ENCODE assay signal across 16 cellular contexts in genomic region chr19:3732108-3732507, GRCh38. TPM values are rescaled to one million over a fixed set of nuclear protein-coding genes. Genes with fewer than 3 reads are reported as not detected.
DNase-seq lines count a peak whose midpoint lies in the region; ATAC-seq and TF ChIP-seq lines count a peak whose summit lies in the region.
"Had no signal": no experiment of that assay in that cellular context is flagged by ENCODE, and none has a peak within 500 bp of the region (broad histone marks: within the 10 kb centered on the region; RNA-seq: fewer than 3 reads in every experiment).

No MANE protein-coding gene starts in this region.

- H4K20me1 ChIP-seq in neural progenitor cell (ENCODE audit: low read depth) = peaks cover under 1% of the 10 kb centered on the region

- no peaks in the 10 kb centered on the region for H3K9me3 ChIP-seq in neural progenitor cell (ENCODE audit: low read depth)
- H3K9me3 ChIP-seq: BE2C had no signal

- no peaks in the 10 kb centered on the region for H3K79me2 ChIP-seq in neural progenitor cell (ENCODE audit: low read depth)

- H3K9ac ChIP-seq in neural progenitor cell = no peak overlapping the region

- H3K9me3 Mint-ChIP-seq in CD14-positive monocyte = peaks cover 0 to 2% (median 0%) of the 10 kb centered on the region in 7 donors
- H3K9me3 Mint-ChIP-seq in chondrocyte (ENCODE audit: low read depth) = no peaks in the 10 kb centered on the region
- no peaks in the 10 kb centered on the region for H3K9me3 Mint-ChIP-seq in neural progenitor cell
- H3K9me3 Mint-ChIP-seq: CD8-positive, alpha-beta T cell; GM23338 had no signal

- H3K4me3 Mint-ChIP-seq in CD14-positive monocyte (no peak overlapping the region), chondrocyte (ENCODE audit: unreplicated experiment) (no peak overlapping the region), neural progenitor cell (no peak overlapping the region)
- H3K4me3 Mint-ChIP-seq: CD8-positive, alpha-beta T cell; GM23338 had no signal

- H3K4me1 Mint-ChIP-seq in CD14-positive monocyte (no peaks in the 10 kb centered on the region), chondrocyte (ENCODE audit: low read depth) (no peaks in the 10 kb centered on the region), neural progenitor cell (peaks cover 3% of the 10 kb centered on the region)

- no peak overlapping the region for H2AFZ ChIP-seq in neural progenitor cell (replicated peaks)
- H2AFZ ChIP-seq: GM23338 had no signal

- H3K27me3 ChIP-seq in neural progenitor cell = no peaks in the 10 kb centered on the region

- H3K4me1 ChIP-seq in neural progenitor cell = no peaks in the 10 kb centered on the region
- H3K4me1 ChIP-seq: BE2C had no signal

- no peak overlapping the region for H3K27ac Mint-ChIP-seq in CD14-positive monocyte
- H3K27ac Mint-ChIP-seq in chondrocyte (ENCODE audit: unreplicated experiment) = no peak overlapping the region
- H3K27ac Mint-ChIP-seq in neural progenitor cell = peak overlapping the region; percentile 69
- H3K27ac Mint-ChIP-seq: CD8-positive, alpha-beta T cell; GM23338 had no signal

- no peaks in the 10 kb centered on the region for H3K36me3 ChIP-seq in neural progenitor cell
- H3K36me3 ChIP-seq: BE2C had no signal

- no peak for ATAC-seq in HG03432 (IDR thresholded peaks at IDR 0.05; ENCODE audit: unreplicated experiment)
- ATAC-seq: CD8-positive, alpha-beta T cell; GM23338 had no signal

- H3K4me3 ChIP-seq in neural progenitor cell = no peak overlapping the region
- H3K4me3 ChIP-seq: GM23338 had no signal

- no peaks in the 10 kb centered on the region for H3F3A ChIP-seq in neural progenitor cell (ENCODE audit: low read depth)

- DNase-seq in CD14-positive monocyte (ENCODE audit: low spot score) (no peak), NAMALWA (ENCODE audit: low spot score) (peak; percentile 35), chondrocyte (ENCODE audit: low spot score) (no peak), neural progenitor cell (ENCODE audit: low spot score) (no peak), NCI-H1092 (lab: John Stamatoyannopoulos, UW) (no peak), T1000 (lab: John Stamatoyannopoulos, UW) (no peak)
- DNase-seq: ACHN; BE2C; CD8-positive, alpha-beta T cell; COR-L47; GF-D8; H7 had no signal

- no peaks in the 10 kb centered on the region for H3K36me3 Mint-ChIP-seq in CD14-positive monocyte
- no peaks in the 10 kb centered on the region for H3K36me3 Mint-ChIP-seq in chondrocyte (ENCODE audit: low read depth)
- H3K36me3 Mint-ChIP-seq in neural progenitor cell = no peaks in the 10 kb centered on the region

- no peak overlapping the region for H3K4me2 ChIP-seq in neural progenitor cell
- H3K4me2 ChIP-seq: GM23338 had no signal

- TF ChIP-seq CTCF in CD14-positive monocyte (IDR thresholded peaks at IDR 0.05) = peak; percentile 8
- TF ChIP-seq CTCF in chondrocyte (IDR thresholded peaks at IDR 0.05) = peak; percentile 28
- no peak for TF ChIP-seq CTCF in neural progenitor cell (IDR thresholded peaks at IDR 0.05)

- intact Hi-C loops in CD14-positive monocyte (cut with micrococcal nuclease) = no loop called here

- H3K27ac ChIP-seq in neural progenitor cell = no peak overlapping the region
- H3K27ac ChIP-seq: C4-2B had no signal

- H3K27me3 Mint-ChIP-seq in CD14-positive monocyte (ENCODE audit: low read depth in 3 of 3) = peaks cover 2 to 4% (median 3%) of the 10 kb centered on the region in 3 donors
- peaks cover 6% of the 10 kb centered on the region for H3K27me3 Mint-ChIP-seq in chondrocyte (ENCODE audit: low read depth)
- peaks cover 7% of the 10 kb centered on the region for H3K27me3 Mint-ChIP-seq in neural progenitor cell (ENCODE audit: insufficient read depth, low read depth)

RNA-seq across cellular contexts. Expression of gene TJP3, which starts 23.9 kb away (rescaled TPM):
- polyA plus RNA-seq in CD14-positive monocyte = not detected
- not detected in 3 replicates for total RNA-seq in chondrocyte
- 14.7 and 32.5 TPM in 2 replicates for total RNA-seq in neural progenitor cell (ENCODE audit: low replicate concordance)

RNA-seq across cellular contexts. Expression of gene APBA3, which starts 29.4 kb away (rescaled TPM):
- 10 to 100 TPM; 14.5 to 16.1 TPM for polyA plus RNA-seq in CD14-positive monocyte
- 17.8 to 20.4 TPM (median 18.2 TPM) in 3 replicates for total RNA-seq in chondrocyte
- total RNA-seq in neural progenitor cell (ENCODE audit: low replicate concordance) = 17.3 and 41.1 TPM in 2 replicates

RNA-seq across cellular contexts. Expression of gene MRPL54, which starts 30.4 kb away (rescaled TPM):
- 100 to 1,000 TPM; 115 to 133 TPM for polyA plus RNA-seq in CD14-positive monocyte
- total RNA-seq in chondrocyte (41.6 to 52.4 TPM (median 42.9 TPM) in 3 replicates), neural progenitor cell (ENCODE audit: low replicate concordance) (15.1 and 21.4 TPM in 2 replicates)

RNA-seq across cellular contexts. Expression of gene PIP5K1C, which starts 31.8 kb away (rescaled TPM):
- polyA plus RNA-seq in CD14-positive monocyte = 10 to 100 TPM in 1 of 2 donors, 1 to 10 TPM in 1; 6.5 to 10.1 TPM
- 81.0 to 98.4 TPM (median 85.5 TPM) in 3 replicates for total RNA-seq in chondrocyte
- 8.6 and 26.6 TPM in 2 replicates for total RNA-seq in neural progenitor cell (ENCODE audit: low replicate concordance)

RNA-seq across cellular contexts. Expression of gene RAX2, which starts 39.9 kb away (rescaled TPM):
- polyA plus RNA-seq in CD14-positive monocyte = not detected
- total RNA-seq in chondrocyte = not detected in 3 replicates
- not detected in 2 replicates for total RNA-seq in neural progenitor cell (ENCODE audit: low replicate concordance)
- total RNA-seq: A172; CD8-positive, alpha-beta T cell; GM23338; H7 had no signal

Comparison
In these comparisons a context has a peak if more than half of its experiments do, and no peak if none do; other contexts are left out.
1. RNA of gene TJP3, which starts 23.9 kb away (total RNA-seq): 14.7 to 32.5 TPM in neural progenitor cell; not detected in chondrocyte; every median in the first group is over 10 times any median in the second.